Comparison of ENCODE assay signal across 8 cellular contexts in genomic region chr9:126499005-126499910, GRCh38.
DNase-seq lines count a peak whose midpoint lies in the region; ATAC-seq lines count a peak whose summit lies in the region.

No MANE protein-coding gene starts in this region.

- H3K27ac ChIP-seq in stomach smooth muscle (ENCODE audit: low read length): peak overlapping the region; percentile 41

- H3K4me3 ChIP-seq in stomach smooth muscle (ENCODE audit: low read length in 2 of 2): peak overlapping the region; percentile 72 to 73

- ATAC-seq in memory B cell (ENCODE audit: low read depth) (peak; percentile 69), HG02642 (IDR thresholded peaks at IDR 0.05; ENCODE audit: poor library complexity, unreplicated experiment) (no peak)

- no peaks in the 10 kb centered on the region for H3K36me3 Mint-ChIP-seq in memory B cell

- H3K27me3 ChIP-seq in stomach smooth muscle (ENCODE audit: control insufficient read depth in 1 of 2, insufficient read depth in 2 of 2, low read length in 2 of 2): no peaks in the 10 kb centered on the region

- H3K9ac ChIP-seq in stomach smooth muscle (ENCODE audit: low read length in 2 of 2): peak overlapping the region; percentile 49 to 51

- H3K9me3 ChIP-seq in stomach smooth muscle (ENCODE audit: control insufficient read depth in 2 of 2, low read length in 2 of 2): no peaks in the 10 kb centered on the region

- peaks cover 10% of the 10 kb centered on the region for H3K4me1 Mint-ChIP-seq in memory B cell

- H3K27me3 Mint-ChIP-seq in memory B cell: peaks cover 12% of the 10 kb centered on the region

- peaks cover 23% of the 10 kb centered on the region for H3K4me1 ChIP-seq in stomach smooth muscle (ENCODE audit: control insufficient read depth, insufficient read depth, low read length)

- H3K36me3 ChIP-seq in stomach smooth muscle (ENCODE audit: control insufficient read depth in 2 of 2, insufficient read depth in 2 of 2, low read length in 2 of 2): peaks cover 4 to 5% of the 10 kb centered on the region in 2 donors

- no peak overlapping the region for H3K27ac Mint-ChIP-seq in memory B cell

- H3K4me3 Mint-ChIP-seq in memory B cell: peak overlapping the region; percentile 75

- no peaks in the 10 kb centered on the region for H3K9me3 Mint-ChIP-seq in memory B cell

- DNase-seq in DMS 273 (lab: John Stamatoyannopoulos, UW; ENCODE audit: unreplicated experiment) (peak; percentile 83), DMS 273 treated with DMSO at 0.1 percent for 48 hours (lab: John Stamatoyannopoulos, UW) (no peak), NCI-H1105 (lab: John Stamatoyannopoulos, UW) (peak; percentile 25), ecto neural progenitor cell (ENCODE audit: low spot score) (peak; percentile 79), memory B cell (ENCODE audit: low spot score in 2 of 2) (peak; percentile 60 to 64)
- DNase-seq in activated CD4-positive, alpha-beta T cell treated with anti-CD3 and anti-CD28 coated beads for 4 hours: peak; percentile 28 to 35
